Comparison of ENCODE assay signal across 1 cellular context in the genomic region with DNA sequence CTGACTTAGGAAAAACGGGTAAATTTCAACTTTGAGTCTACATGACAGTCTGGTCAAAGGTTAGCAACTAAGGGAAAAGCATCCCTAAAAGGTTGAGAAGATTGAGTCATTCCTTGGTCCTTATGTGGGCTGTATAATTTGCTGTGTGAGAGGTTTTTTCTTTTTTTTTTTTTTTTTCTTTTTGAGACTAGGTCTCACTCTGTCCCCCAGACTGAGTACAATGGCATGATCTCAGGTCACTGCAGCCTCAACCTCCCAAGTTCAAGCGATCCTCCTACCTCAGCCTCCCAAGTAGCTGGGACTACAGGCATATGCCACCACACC.
TF ChIP-seq lines count a peak whose summit lies in the region.

No MANE protein-coding gene starts in this region.

TF ChIP-seq in IMR-90, 13 proteins besides CTCF, POLR2A, EP300 and RAD21 (continued from another document):
- TF ChIP-seq, protein P1, sequence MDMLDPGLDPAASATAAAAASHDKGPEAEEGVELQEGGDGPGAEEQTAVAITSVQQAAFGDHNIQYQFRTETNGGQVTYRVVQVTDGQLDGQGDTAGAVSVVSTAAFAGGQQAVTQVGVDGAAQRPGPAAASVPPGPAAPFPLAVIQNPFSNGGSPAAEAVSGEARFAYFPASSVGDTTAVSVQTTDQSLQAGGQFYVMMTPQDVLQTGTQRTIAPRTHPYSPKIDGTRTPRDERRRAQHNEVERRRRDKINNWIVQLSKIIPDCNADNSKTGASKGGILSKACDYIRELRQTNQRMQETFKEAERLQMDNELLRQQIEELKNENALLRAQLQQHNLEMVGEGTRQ (IDR thresholded peaks at IDR 0.05; ENCODE audit: low read depth, low read length), result no peak
